Comparison of ENCODE assay signal across 14 cellular contexts in the genomic region with DNA sequence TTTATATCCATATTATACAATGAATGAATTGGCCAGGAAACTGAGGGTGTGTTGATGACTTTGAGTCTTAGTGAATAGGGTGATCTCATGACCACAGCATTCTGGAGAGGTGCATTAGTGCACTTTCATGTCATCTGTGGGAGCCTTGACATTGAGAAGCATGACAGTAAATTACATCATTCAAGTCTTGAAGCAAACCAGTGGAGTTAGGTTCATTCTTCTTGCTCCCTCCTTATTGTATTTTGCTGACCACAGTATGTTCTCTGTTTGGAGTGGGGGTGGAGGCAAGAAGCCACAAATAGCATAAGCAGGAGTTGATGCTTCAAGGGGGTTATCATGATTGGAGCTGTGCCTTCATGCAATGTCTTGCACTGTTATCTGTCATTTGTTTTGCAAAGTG.
DNase-seq lines count a peak whose midpoint lies in the region; ATAC-seq and TF ChIP-seq lines count a peak whose summit lies in the region.
"Had no signal": no experiment of that assay in that cellular context is flagged by ENCODE, and none has a peak within 500 bp of the region (broad histone marks: within the 10 kb centered on the region; RNA-seq: fewer than 3 reads in every experiment).

No MANE protein-coding gene starts in this region.

- no peaks in the 10 kb centered on the region for H3K36me3 ChIP-seq in ACC112 (ENCODE audit: insufficient read depth, low read length)
- H3K36me3 ChIP-seq: upper lobe of right lung had no signal

- peaks cover 51% of the 10 kb centered on the region for H3K4me1 ChIP-seq in ACC112 (ENCODE audit: control insufficient read depth, insufficient read depth, low read length, unreplicated experiment)
- H3K4me1 ChIP-seq: upper lobe of right lung had no signal

- no peaks in the 10 kb centered on the region for H3K27me3 ChIP-seq in ACC112 (ENCODE audit: insufficient read depth, low read length)
- H3K27me3 ChIP-seq: upper lobe of right lung had no signal

- no peaks in the 10 kb centered on the region for H3K4me1 Mint-ChIP-seq in T-helper 17 cell
- H3K4me1 Mint-ChIP-seq: H9; naive thymus-derived CD8-positive, alpha-beta T cell had no signal

- no peak overlapping the region for H2AFZ ChIP-seq in ACC112 (ENCODE audit: low read length, unreplicated experiment)

- no peak overlapping the region for H3K27ac Mint-ChIP-seq in T-helper 17 cell
- H3K27ac Mint-ChIP-seq: activated T-helper 1 cell treated with anti-CD3 and anti-CD28 coated beads, Interleukin-12 subunit alpha, Interleukin-12 subunit beta, Interleukin-2, Interleukin-4 antibody, amounts not matched to agents 30 ng/mL and 10 ng/mL and 1 ng/mL, durations not matched to agents 14 hours and 24 hours and 36 hours; H9; naive thymus-derived CD8-positive, alpha-beta T cell had no signal

- H3K4me3 ChIP-seq in ACC112 (ENCODE audit: low read depth, low read length) (no peak overlapping the region), HFF-Myc (replicated peaks; ENCODE audit: low read depth, low read length) (no peak overlapping the region), fibroblast of villous mesenchyme (ENCODE audit: low read depth, low read length) (no peak overlapping the region)
- H3K4me3 ChIP-seq: upper lobe of right lung had no signal

- H3K9me3 ChIP-seq in T-helper 17 cell (ENCODE audit: control insufficient read depth, low read length, poor library complexity, severe bottlenecking): no peaks in the 10 kb centered on the region
- H3K9me3 ChIP-seq: upper lobe of right lung had no signal

- TF ChIP-seq CTCF in HFF-Myc (IDR thresholded peaks at IDR 0.05; ENCODE audit: low read depth, low read length, missing control alignments) (no peak), fibroblast of villous mesenchyme (IDR thresholded peaks at IDR 0.05; ENCODE audit: insufficient read depth, low read depth, low read length) (no peak)

- DNase-seq in HFF-Myc (ENCODE audit: extremely low read depth, low read depth) (peak; percentile 79), fibroblast of villous mesenchyme (ENCODE audit: low read depth) (peak; percentile 67), NCI-H1092 treated with DMSO at 0.1 percent for 48 hours (lab: John Stamatoyannopoulos, UW) (no peak), T-helper 17 cell (no peak), Ammon's horn (ENCODE audit: low spot score) (no peak)
- no peak for DNase-seq in stimulated activated CD8-positive, alpha-beta memory T cell treated with anti-CD3 and anti-CD28 coated beads, Interleukin-4, amount 100 ng/mL, for 48 hours
- DNase-seq: central memory CD4-positive, alpha-beta T cell; H9; naive thymus-derived CD8-positive, alpha-beta T cell; NCI-H345; upper lobe of right lung had no signal

- H3K27ac ChIP-seq in ACC112 (ENCODE audit: low read depth, low read length): peak overlapping the region; percentile 78
- H3K27ac ChIP-seq: upper lobe of right lung had no signal

- ATAC-seq in SK-N-SH treated with all-trans-retinoic acid at 6 μM for 48 hours (peak; percentile 86), T-helper 17 cell (no peak)
- ATAC-seq: naive thymus-derived CD8-positive, alpha-beta T cell; upper lobe of right lung had no signal

- no peak overlapping the region for H3K4me3 Mint-ChIP-seq in T-helper 17 cell
- H3K4me3 Mint-ChIP-seq: activated T-helper 1 cell treated with anti-CD3 and anti-CD28 coated beads, Interleukin-12 subunit alpha, Interleukin-12 subunit beta, Interleukin-2, Interleukin-4 antibody, amounts not matched to agents 30 ng/mL and 10 ng/mL and 1 ng/mL, durations not matched to agents 14 hours and 24 hours and 36 hours; H9; naive thymus-derived CD8-positive, alpha-beta T cell had no signal

- H3K27me3 Mint-ChIP-seq in T-helper 17 cell: peaks cover 4% of the 10 kb centered on the region

- H3K36me3 Mint-ChIP-seq in T-helper 17 cell (ENCODE audit: low read depth): no peaks in the 10 kb centered on the region
- H3K36me3 Mint-ChIP-seq: naive thymus-derived CD8-positive, alpha-beta T cell had no signal

- H3K79me2 ChIP-seq in ACC112 (ENCODE audit: control insufficient read depth, insufficient read depth, low read length, unreplicated experiment): no peaks in the 10 kb centered on the region

TF ChIP-seq in SK-N-SH treated with all-trans-retinoic acid at 6 μM for 48 hours, 23 proteins besides CTCF, POLR2A, EP300 and RAD21:
- TF ChIP-seq ZNF565 (CRISPR knock-in tag; conservative IDR thresholded peaks at IDR 0.05; ENCODE audit: low read depth) (no peak), GLIS3 (CRISPR knock-in tag; IDR thresholded peaks at IDR 0.05) (no peak), ARNTL (CRISPR knock-in tag; IDR thresholded peaks at IDR 0.05; ENCODE audit: borderline replicate concordance, low read depth) (no peak), SNAI2 (CRISPR knock-in tag; IDR thresholded peaks at IDR 0.05) (no peak), ZNF70 (CRISPR knock-in tag; IDR thresholded peaks at IDR 0.05) (no peak), ISL1 (CRISPR knock-in tag; IDR thresholded peaks at IDR 0.05) (no peak; the same call in 1 of the 2 replicates), ZNF8 (CRISPR knock-in tag; IDR thresholded peaks at IDR 0.05) (no peak), TOX (CRISPR knock-in tag; IDR thresholded peaks at IDR 0.05; ENCODE audit: borderline replicate concordance) (peak; percentile 90; the same call in 1 of the 2 replicates), ESRRG (CRISPR knock-in tag; IDR thresholded peaks at IDR 0.05) (no peak), BACH2 (CRISPR knock-in tag; IDR thresholded peaks at IDR 0.05; ENCODE audit: borderline replicate concordance) (no peak)
- TF ChIP-seq, protein P1, sequence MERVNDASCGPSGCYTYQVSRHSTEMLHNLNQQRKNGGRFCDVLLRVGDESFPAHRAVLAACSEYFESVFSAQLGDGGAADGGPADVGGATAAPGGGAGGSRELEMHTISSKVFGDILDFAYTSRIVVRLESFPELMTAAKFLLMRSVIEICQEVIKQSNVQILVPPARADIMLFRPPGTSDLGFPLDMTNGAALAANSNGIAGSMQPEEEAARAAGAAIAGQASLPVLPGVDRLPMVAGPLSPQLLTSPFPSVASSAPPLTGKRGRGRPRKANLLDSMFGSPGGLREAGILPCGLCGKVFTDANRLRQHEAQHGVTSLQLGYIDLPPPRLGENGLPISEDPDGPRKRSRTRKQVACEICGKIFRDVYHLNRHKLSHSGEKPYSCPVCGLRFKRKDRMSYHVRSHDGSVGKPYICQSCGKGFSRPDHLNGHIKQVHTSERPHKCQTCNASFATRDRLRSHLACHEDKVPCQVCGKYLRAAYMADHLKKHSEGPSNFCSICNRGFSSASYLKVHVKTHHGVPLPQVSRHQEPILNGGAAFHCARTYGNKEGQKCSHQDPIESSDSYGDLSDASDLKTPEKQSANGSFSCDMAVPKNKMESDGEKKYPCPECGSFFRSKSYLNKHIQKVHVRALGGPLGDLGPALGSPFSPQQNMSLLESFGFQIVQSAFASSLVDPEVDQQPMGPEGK (CRISPR knock-in tag; IDR thresholded peaks at IDR 0.05; ENCODE audit: borderline replicate concordance): peak; percentile 82; the same call in 1 of the 2 replicates

Comparison
In these comparisons a context has a peak if more than half of its experiments do, and no peak if none do; other contexts are left out.
1. DNase-seq: peak in HFF-Myc (single experiment) and fibroblast of villous mesenchyme (single experiment); none in NCI-H1092 treated with DMSO at 0.1 percent for 48 hours (single experiment), T-helper 17 cell (0 of 3), stimulated activated CD8-positive, alpha-beta memory T cell treated with anti-CD3 and anti-CD28 coated beads, Interleukin-4, amount 100 ng/mL, for 48 hours (single experiment) and Ammon's horn (single experiment).